Comparison of ENCODE assay signal across 19 cellular contexts in the genomic region with DNA sequence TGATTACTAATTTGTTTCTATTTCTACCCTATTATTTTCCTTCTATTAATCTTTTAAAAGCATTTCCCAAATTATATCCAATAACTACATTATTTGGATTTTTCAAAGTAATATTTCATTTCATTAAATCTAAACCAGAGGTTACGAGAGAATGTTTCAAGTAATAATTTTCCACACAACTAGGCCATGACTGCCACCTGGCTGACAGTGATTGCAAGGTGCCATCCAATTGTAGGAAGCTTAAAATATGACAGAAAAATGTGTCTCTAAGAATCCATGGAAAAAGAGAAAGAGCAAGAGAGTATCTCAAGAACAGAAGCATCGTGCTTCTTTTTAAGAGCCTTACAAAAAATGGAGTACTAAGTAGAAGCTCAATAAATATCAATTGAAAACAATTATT. TPM values are rescaled to one million over a fixed set of nuclear protein-coding genes. Genes with fewer than 3 reads are reported as not detected.
DNase-seq lines count a peak whose midpoint lies in the region; ATAC-seq, FAIRE-seq and TF ChIP-seq lines count a peak whose summit lies in the region.
"Had no signal": no experiment of that assay in that cellular context is flagged by ENCODE, and none has a peak within 500 bp of the region (broad histone marks: within the 10 kb centered on the region; RNA-seq: fewer than 3 reads in every experiment).

No MANE protein-coding gene starts in this region.

- FAIRE-seq in D721Med (lab: Jason Lieb, UNC) (no peak), keratinocyte (lab: Jason Lieb, UNC) (no peak)
- FAIRE-seq: GM12892 had no signal

- peaks cover 12% of the 10 kb centered on the region for H3K4me1 ChIP-seq in GM23338 (ENCODE audit: insufficient read depth)
- peaks cover 0 to 15% of the 10 kb centered on the region in 2 donors for H3K4me1 ChIP-seq in ascending aorta
- H3K4me1 ChIP-seq in keratinocyte (ENCODE audit: control insufficient read depth, extremely low read depth, insufficient read depth, low read length): no peaks in the 10 kb centered on the region
- H3K4me1 ChIP-seq: BLaER1, lower lobe of right lung, right lobe of liver, uterus had no signal

- H3K27me3 Mint-ChIP-seq in GM23338 (ENCODE audit: insufficient read depth, low read depth, poor library complexity): no peaks in the 10 kb centered on the region
- no peaks in the 10 kb centered on the region for H3K27me3 Mint-ChIP-seq in activated T-cell treated with anti-CD3 and anti-CD28 coated beads, Interleukin-2, amount 50 U/mL, for 24 hours
- H3K27me3 Mint-ChIP-seq: activated naive CD8-positive, alpha-beta T cell; stimulated activated naive B cell treated with anti-CD40 and anti-IgM and Interleukin-4, amounts not matched to agents 10 μg/mL and 1 μg/mL and 100 μg/mL, for 72 hours had no signal

- ATAC-seq in GM23338: peak; percentile 31; the same call in 1 of the 3 replicates
- ATAC-seq in GM21367 (IDR thresholded peaks at IDR 0.05; ENCODE audit: unreplicated experiment): no peak
- ATAC-seq: lower lobe of right lung, right lobe of liver had no signal

- dilution Hi-C loops in keratinocyte (cut with MboI; ENCODE audit: extremely low pct_ligation_motif_present, low sequenced_read_pairs): no loop called here

- no peaks in the 10 kb centered on the region for H3K9me3 Mint-ChIP-seq in GM23338
- H3K9me3 Mint-ChIP-seq in activated T-cell treated with anti-CD3 and anti-CD28 coated beads, Interleukin-2, amount 50 U/mL, for 24 hours: no peaks in the 10 kb centered on the region
- H3K9me3 Mint-ChIP-seq: natural killer cell; stimulated activated naive B cell treated with anti-CD40 and anti-IgM and Interleukin-4, amounts not matched to agents 10 μg/mL and 1 μg/mL and 100 μg/mL, for 72 hours had no signal

- H3K27me3 ChIP-seq in GM23338 (ENCODE audit: insufficient read depth) (no peaks in the 10 kb centered on the region), ascending aorta (no peaks in the 10 kb centered on the region), keratinocyte (ENCODE audit: control insufficient read depth, extremely low read depth, insufficient read depth, low read length) (no peaks in the 10 kb centered on the region)
- H3K27me3 ChIP-seq: BLaER1, right lobe of liver, uterus had no signal

- H3K4me2 ChIP-seq in GM23338 (no peak overlapping the region), keratinocyte (ENCODE audit: control insufficient read depth, extremely low read depth, insufficient read depth, low read depth, low read length) (no peak overlapping the region)
- H3K4me2 ChIP-seq: BLaER1, KMS-11 had no signal

- TF ChIP-seq CTCF in D721Med (IDR thresholded peaks at IDR 0.05; ENCODE audit: insufficient read depth, missing control alignments) (peak; percentile 53), GM23338 (conservative IDR thresholded peaks at IDR 0.05; ENCODE audit: low read depth in 2 of 2) (peak; percentile 46 to 67; a peak in 3 of 4 replicates), ascending aorta (IDR thresholded peaks at IDR 0.05) (peak in 2 of 3 experiments; percentile 23 to 43), keratinocyte (optimal IDR thresholded peaks at IDR 0.05 in 1 of 3, IDR thresholded peaks at IDR 0.05 in 1 of 3, conservative IDR thresholded peaks at IDR 0.05 in 1 of 3; ENCODE audit: extremely low read depth in 1 of 3, insufficient read depth in 2 of 3, low read length in 3 of 3) (peak in 2 of 3 experiments; percentile 25 to 26)

- H3K9me1 ChIP-seq in keratinocyte (ENCODE audit: control insufficient read depth, extremely low read depth, insufficient read depth, low read length): no peaks in the 10 kb centered on the region

- no peak overlapping the region for H3K4me3 ChIP-seq in GM23338
- H3K4me3 ChIP-seq in ascending aorta: no peak overlapping the region
- H3K4me3 ChIP-seq in keratinocyte (ENCODE audit: control insufficient read depth in 2 of 3, extremely low read depth in 1 of 3, insufficient read depth in 2 of 3, low read depth in 1 of 3, low read length in 3 of 3): no peak overlapping the region
- H3K4me3 ChIP-seq: BLaER1, lower lobe of right lung, right lobe of liver, uterus had no signal

- no peaks in the 10 kb centered on the region for H3K36me3 Mint-ChIP-seq in GM23338 (ENCODE audit: low read depth)
- H3K36me3 Mint-ChIP-seq in activated T-cell treated with anti-CD3 and anti-CD28 coated beads, Interleukin-2, amount 50 U/mL, for 24 hours (ENCODE audit: low read depth): no peaks in the 10 kb centered on the region
- H3K36me3 Mint-ChIP-seq: natural killer cell; stimulated activated naive B cell treated with anti-CD40 and anti-IgM and Interleukin-4, amounts not matched to agents 10 μg/mL and 1 μg/mL and 100 μg/mL, for 72 hours had no signal

- H2AFZ ChIP-seq in GM23338 (no peak overlapping the region), keratinocyte (ENCODE audit: control insufficient read depth, low read length) (no peak overlapping the region)

- intact Hi-C loops in ascending aorta (cut with DNase I): loop anchor here (5.0 kb wide), 2 partner anchors 55 to 115 kb away; no protein-coding TSS in a partner anchor

- H3K27ac ChIP-seq in GM23338 (ENCODE audit: low read depth) (no peak overlapping the region), ascending aorta (no peak overlapping the region), keratinocyte (ENCODE audit: control insufficient read depth, insufficient read depth, low read length) (no peak overlapping the region)
- H3K27ac ChIP-seq: BLaER1, epithelial cell of prostate, KMS-11, lower lobe of right lung, right lobe of liver, uterus had no signal

- no peaks in the 10 kb centered on the region for H3K79me2 ChIP-seq in GM23338 (replicated peaks; ENCODE audit: insufficient read depth)
- H3K79me2 ChIP-seq in keratinocyte (ENCODE audit: control insufficient read depth, insufficient read depth, low read length): no peaks in the 10 kb centered on the region

- no peaks in the 10 kb centered on the region for H3K9me2 ChIP-seq in GM23338 (ENCODE audit: insufficient read depth)

- no peak for DNase-seq in D721Med (ENCODE audit: insufficient read length, low spot score)
- DNase-seq in GM23338 (ENCODE audit: low spot score): peak; percentile 30
- no peak for DNase-seq in ascending aorta (ENCODE audit: low spot score in 2 of 2)
- no peak for DNase-seq in keratinocyte (ENCODE audit: low read depth, low spot score)
- no peak for DNase-seq in SIG-M5 treated with dmso at 0.1 percent for 504 hours (lab: John Stamatoyannopoulos, UW; ENCODE audit: unreplicated experiment)
- DNase-seq in activated T-cell treated with anti-CD3 and anti-CD28 coated beads, Interleukin-2, amount 50 U/mL, for 24 hours: no peak
- DNase-seq: lower lobe of right lung; natural killer cell; NCI-H1930; right lobe of liver; stimulated activated CD4-positive, alpha-beta T cell treated with anti-CD3 and anti-CD28 coated beads, Interleukin-4, amount 100 ng/mL, for 4 hours; stimulated activated naive B cell treated with anti-CD40 and anti-IgM and Interleukin-4, amounts not matched to agents 10 μg/mL and 1 μg/mL and 100 μg/mL, for 72 hours; uterus had no signal

- H3F3A ChIP-seq in GM23338 (replicated peaks; ENCODE audit: low read depth): no peaks in the 10 kb centered on the region

- no peak overlapping the region for H3K27ac Mint-ChIP-seq in GM23338
- no peak overlapping the region for H3K27ac Mint-ChIP-seq in activated T-cell treated with anti-CD3 and anti-CD28 coated beads, Interleukin-2, amount 50 U/mL, for 24 hours
- H3K27ac Mint-ChIP-seq: activated naive CD8-positive, alpha-beta T cell; stimulated activated naive B cell treated with anti-CD40 and anti-IgM and Interleukin-4, amounts not matched to agents 10 μg/mL and 1 μg/mL and 100 μg/mL, for 72 hours had no signal

- peaks cover 19% of the 10 kb centered on the region for H3K4me1 Mint-ChIP-seq in GM23338
- peaks cover 14% of the 10 kb centered on the region for H3K4me1 Mint-ChIP-seq in activated T-cell treated with anti-CD3 and anti-CD28 coated beads, Interleukin-2, amount 50 U/mL, for 24 hours (ENCODE audit: low read depth)

- no peak overlapping the region for H3K9ac ChIP-seq in keratinocyte (ENCODE audit: control insufficient read depth, extremely low read depth, insufficient read depth, low read length)
- H3K9ac ChIP-seq: BLaER1, KMS-11 had no signal

- no peak overlapping the region for H3K4me3 Mint-ChIP-seq in GM23338
- no peak overlapping the region for H3K4me3 Mint-ChIP-seq in activated T-cell treated with anti-CD3 and anti-CD28 coated beads, Interleukin-2, amount 50 U/mL, for 24 hours
- H3K4me3 Mint-ChIP-seq: activated naive CD8-positive, alpha-beta T cell; natural killer cell; stimulated activated naive B cell treated with anti-CD40 and anti-IgM and Interleukin-4, amounts not matched to agents 10 μg/mL and 1 μg/mL and 100 μg/mL, for 72 hours had no signal

- H4K20me1 ChIP-seq in GM23338 (replicated peaks; ENCODE audit: insufficient read depth): no peaks in the 10 kb centered on the region
- H4K20me1 ChIP-seq in keratinocyte (ENCODE audit: control insufficient read depth, extremely low read depth, insufficient read depth, low read length): no peaks in the 10 kb centered on the region
- H4K20me1 ChIP-seq: BLaER1 had no signal

- H3K9me3 ChIP-seq in ascending aorta: no peaks in the 10 kb centered on the region
- no peaks in the 10 kb centered on the region for H3K9me3 ChIP-seq in keratinocyte (ENCODE audit: control insufficient read depth, low read depth, low read length)
- H3K9me3 ChIP-seq: BLaER1, lower lobe of right lung, right lobe of liver, uterus had no signal

- H3K36me3 ChIP-seq in GM23338 (ENCODE audit: insufficient read depth) (no peaks in the 10 kb centered on the region), ascending aorta (no peaks in the 10 kb centered on the region), keratinocyte (ENCODE audit: control insufficient read depth in 2 of 2, extremely low read depth in 1 of 2, insufficient read depth in 2 of 2, low read length in 2 of 2) (no peaks in the 10 kb centered on the region)
- H3K36me3 ChIP-seq: BLaER1, lower lobe of right lung, right lobe of liver had no signal

TF ChIP-seq in GM23338, 12 proteins besides CTCF, POLR2A, EP300 and RAD21 (continues in another document):
- TF ChIP-seq ZNF114 (CRISPR knock-in tag; IDR thresholded peaks at IDR 0.05) (no peak), ZNF331 (CRISPR knock-in tag; IDR thresholded peaks at IDR 0.05; ENCODE audit: low read depth) (no peak)

RNA-seq across cellular contexts. Expression of gene TPK1, which starts 48.7 kb away (rescaled TPM):
- total RNA-seq in GM23338 (2014; rRNA removed; shearing (Covaris generic)): 1.5 and 2.6 TPM in 2 replicates
- 2.9 and 3.2 TPM in 2 replicates for polyA plus RNA-seq in GM23338 (2016; fragmentation: Nextera tagmentation; extraction: Ambion mirVana)
- total RNA-seq in ascending aorta: 3.7 TPM
- 1.6 to 2.0 TPM (median 1.9 TPM) in 3 replicates for polyA plus RNA-seq in keratinocyte
- polyA plus RNA-seq in keratinocyte (2011; ENCODE audit: low read depth): 0.66 TPM
- polyA plus RNA-seq in keratinocyte (2011; cell fraction: cytosol; rRNA removed): 1.1 and 2.2 TPM in 2 replicates
- 1.2 and 1.8 TPM in 2 replicates for polyA plus RNA-seq in keratinocyte (2011; cell fraction: nucleus; rRNA removed)
- polyA plus RNA-seq in keratinocyte (2012; ENCODE audit: low replicate concordance): 0.42 and 0.87 TPM in 2 replicates
- 1.3 to 4.6 TPM (median 3.0 TPM) in 3 replicates for polyA minus RNA-seq in keratinocyte
- 0.96 TPM for polyA minus RNA-seq in keratinocyte (2011; cell fraction: cytosol; rRNA and poly(A)+ RNA removed)
- polyA minus RNA-seq in keratinocyte (2011; cell fraction: nucleus; rRNA and poly(A)+ RNA removed): 1.2 and 3.9 TPM in 2 replicates
